ENCODE assay signal across 7 cellular contexts in the genomic region with DNA sequence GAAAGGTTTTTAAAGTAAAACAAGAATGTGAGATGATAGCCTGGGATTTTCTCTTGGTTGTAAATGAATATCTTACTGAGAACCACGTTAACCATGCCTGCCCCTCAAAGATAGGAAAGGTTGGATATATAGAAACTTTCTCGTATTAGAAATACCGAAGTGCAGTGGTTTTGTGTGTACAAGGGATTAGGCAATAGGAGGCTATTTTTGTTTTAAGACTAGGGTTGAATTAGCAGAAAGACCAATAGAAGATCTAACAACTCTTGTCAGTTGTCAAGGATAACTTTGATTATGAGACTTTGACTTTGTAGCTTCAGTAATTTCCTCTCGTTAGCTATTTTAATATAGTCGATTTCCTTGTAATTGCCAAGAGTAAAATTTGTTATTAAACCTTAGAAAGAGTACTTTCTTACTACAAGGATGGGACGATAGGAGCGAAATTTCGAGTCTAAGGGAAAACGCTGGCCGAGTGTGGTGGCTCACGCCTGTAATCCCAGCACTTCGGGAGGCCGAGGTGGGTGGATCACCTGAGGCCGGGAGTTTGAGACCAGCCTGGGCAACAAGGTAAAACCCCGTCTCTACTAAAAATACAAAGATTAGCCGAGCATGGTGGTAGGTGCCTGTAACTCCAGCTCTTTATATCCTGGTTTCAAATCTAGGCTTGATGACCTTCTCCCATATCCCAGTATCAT. TPM values are rescaled to one million over a fixed set of nuclear protein-coding genes. Genes with fewer than 3 reads are reported as not detected.
DNase-seq lines count a peak whose midpoint lies in the region; ATAC-seq, FAIRE-seq and TF ChIP-seq lines count a peak whose summit lies in the region.

No MANE protein-coding gene starts in this region.

- H3K27me3 ChIP-seq in NT2/D1 (ENCODE audit: insufficient read depth, insufficient read length): no peaks in the 10 kb centered on the region
- H3K27me3 ChIP-seq in effector memory CD4-positive, alpha-beta T cell (replicated peaks; ENCODE audit: control insufficient read depth, insufficient read depth, low read length, poor library complexity, severe bottlenecking): no peaks in the 10 kb centered on the region
- H3K27me3 ChIP-seq in osteoblast (ENCODE audit: insufficient read depth, low read length): no peaks in the 10 kb centered on the region

- DNase-seq in GM12892 (ENCODE audit: insufficient read length) (no peak), NT2/D1 (ENCODE audit: low read depth, low spot score) (no peak), osteoblast (ENCODE audit: insufficient read length, low spot score, missing footprints) (peak; percentile 27), C1 segment of cervical spinal cord (lab: John Stamatoyannopoulos, UW) (no peak)
- DNase-seq in effector memory CD4-positive, alpha-beta T cell: no peak
- DNase-seq in activated CD4-positive, alpha-beta T cell treated with anti-CD3 and anti-CD28 coated beads for 4 hours: no peak

- TF ChIP-seq CTCF in osteoblast (IDR thresholded peaks at IDR 0.05; ENCODE audit: extremely low read depth, low read depth, low read length): no peak

- peak; percentile 44 for FAIRE-seq in GM12892 (lab: Jason Lieb, UNC)

- peaks cover 21% of the 10 kb centered on the region for H4K20me1 ChIP-seq in osteoblast (ENCODE audit: insufficient read depth, low read length)

- no peaks in the 10 kb centered on the region for H3K36me3 ChIP-seq in NT2/D1 (ENCODE audit: insufficient read depth, insufficient read length, low read length)
- H3K36me3 ChIP-seq in effector memory CD4-positive, alpha-beta T cell (ENCODE audit: control insufficient read depth, insufficient read depth, low read length): no peaks in the 10 kb centered on the region
- peaks cover 4% of the 10 kb centered on the region for H3K36me3 ChIP-seq in osteoblast (ENCODE audit: insufficient read depth, low read length)

- H2AFZ ChIP-seq in osteoblast (ENCODE audit: low read length): peak overlapping the region; percentile 97

- H3K4me1 ChIP-seq in NT2/D1 (ENCODE audit: insufficient read depth, insufficient read length) (no peaks in the 10 kb centered on the region), osteoblast (ENCODE audit: insufficient read depth, low read length) (peaks cover 18% of the 10 kb centered on the region)
- peaks cover 14% of the 10 kb centered on the region for H3K4me1 ChIP-seq in effector memory CD4-positive, alpha-beta T cell (ENCODE audit: control insufficient read depth, insufficient read depth, low read length, poor library complexity, severe bottlenecking)

- H3K79me2 ChIP-seq in osteoblast (ENCODE audit: insufficient read depth, low read length): peaks cover 95% of the 10 kb centered on the region

- peak overlapping the region; percentile 81 for H3K9ac ChIP-seq in NT2/D1 (ENCODE audit: insufficient read length, low read depth)

- peak overlapping the region; percentile 78 for H3K27ac ChIP-seq in effector memory CD4-positive, alpha-beta T cell (ENCODE audit: insufficient read depth, low read length, poor library complexity, severe bottlenecking)
- H3K27ac ChIP-seq in osteoblast (ENCODE audit: low read depth, low read length): peak overlapping the region; percentile 94

- H3K9me3 ChIP-seq in NT2/D1 (ENCODE audit: insufficient read depth, low read length): no peaks in the 10 kb centered on the region
- H3K9me3 ChIP-seq in effector memory CD4-positive, alpha-beta T cell (ENCODE audit: control insufficient read depth, low read length): no peaks in the 10 kb centered on the region
- no peaks in the 10 kb centered on the region for H3K9me3 ChIP-seq in osteoblast (ENCODE audit: low read depth, low read length)

- H3K4me2 ChIP-seq in osteoblast (ENCODE audit: insufficient read depth, low read length): peak overlapping the region; percentile 86

- TF ChIP-seq POLR2A in GM12892 (IDR thresholded peaks at IDR 0.05; ENCODE audit: low read depth, low read length): no peak

- peak overlapping the region; percentile 71 for H3K4me3 ChIP-seq in NT2/D1 (ENCODE audit: insufficient read length, low read depth)
- H3K4me3 ChIP-seq in effector memory CD4-positive, alpha-beta T cell (ENCODE audit: insufficient read depth, low read depth, low read length, poor library complexity, severe bottlenecking): peak overlapping the region; percentile 90
- peak overlapping the region; percentile 93 for H3K4me3 ChIP-seq in osteoblast (ENCODE audit: insufficient read depth, low read length)

- no peak for ATAC-seq in GM18873 (IDR thresholded peaks at IDR 0.05; ENCODE audit: low FRiP score, unreplicated experiment)

RNA-seq across cellular contexts. Expression of gene POLK, which starts 0.8 kb away (rescaled TPM):
- 25.7 TPM for polyA plus RNA-seq in GM12892 (2012; ENCODE audit: missing spikeins)
- total RNA-seq in osteoblast: 34.7 and 36.8 TPM in 2 replicates

RNA-seq across cellular contexts. Expression of gene CERT1, which starts 1.1 kb away (rescaled TPM):
- 23.9 TPM for polyA plus RNA-seq in GM12892 (2012; ENCODE audit: missing spikeins)
- 50.3 and 58.6 TPM in 2 replicates for total RNA-seq in osteoblast
